Comparison of ENCODE assay signal across 31 cellular contexts in the genomic region with DNA sequence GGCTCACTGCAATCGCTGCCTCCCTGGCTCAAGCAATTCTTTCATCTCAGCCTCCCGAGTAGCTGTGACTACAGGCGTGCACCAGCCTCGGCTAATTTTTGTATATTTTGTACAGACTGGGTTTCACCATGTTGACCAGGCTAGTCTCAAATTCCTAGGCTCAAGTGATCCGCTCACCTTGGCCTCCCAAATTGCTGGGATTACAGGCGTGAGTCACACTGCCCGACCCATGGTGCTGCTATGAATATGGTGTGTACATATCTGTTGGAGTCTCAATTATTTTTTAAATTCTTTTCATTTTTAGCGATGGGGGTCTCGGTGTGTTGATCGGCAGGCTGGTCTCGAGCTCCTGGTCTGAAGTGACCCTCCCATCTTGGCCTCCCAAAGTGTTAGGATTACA.
"Had no signal": no experiment of that assay in that cellular context is flagged by ENCODE, and none has a peak within 500 bp of the region (broad histone marks: within the 10 kb centered on the region; RNA-seq: fewer than 3 reads in every experiment).

No MANE protein-coding gene starts in this region.

- H3K9ac ChIP-seq: neural progenitor cell, parathyroid adenoma had no signal

- ATAC-seq: naive thymus-derived CD4-positive, alpha-beta T cell; natural killer cell; psoas muscle; right cardiac atrium; sciatic nerve; stimulated activated memory B cell treated with anti-CD40 and anti-IgM and Interleukin-4, amounts not matched to agents 10 μg/mL and 1 μg/mL and 100 μg/mL, for 72 hours; stimulated activated naive CD8-positive, alpha-beta T cell treated with anti-CD3 and anti-CD28 coated beads, Interleukin-15, amount 100 ng/mL, for 72 hours; stimulated activated naive CD8-positive, alpha-beta T cell treated with anti-CD3 and anti-CD28 coated beads, Interleukin-15, Interleukin-2, amounts not matched to agents 100 U/mL and 50 U/mL, for 24 hours; upper lobe of right lung had no signal

- H2AFZ ChIP-seq: neural progenitor cell, parathyroid adenoma had no signal

- H3K27ac Mint-ChIP-seq: natural killer cell; neural progenitor cell; progenitor cell of endocrine pancreas; stimulated activated memory B cell treated with anti-CD40 and anti-IgM and Interleukin-4, amounts not matched to agents 10 μg/mL and 1 μg/mL and 100 μg/mL, for 72 hours; stimulated activated naive CD8-positive, alpha-beta T cell treated with anti-CD3 and anti-CD28 coated beads, Interleukin-15, amount 100 ng/mL, for 72 hours had no signal

- DNase-seq: naive thymus-derived CD4-positive, alpha-beta T cell; natural killer cell; occipital lobe; ovary; posterior cingulate gyrus; psoas muscle; right cardiac atrium; spleen; stimulated activated CD4-positive, alpha-beta T cell treated with anti-CD3 and anti-CD28 coated beads, Interleukin-12 subunit alpha, Interleukin-12 subunit beta, amount 100 ng/mL, for 4 hours; stimulated activated CD4-positive, alpha-beta T cell treated with anti-CD3 and anti-CD28 coated beads, Interleukin-1b, Interleukin-23, amount 100 ng/mL, for 48 hours; stimulated activated CD4-positive, alpha-beta T cell treated with anti-CD3 and anti-CD28 coated beads, Interleukin-4, amount 100 ng/mL, for 1 hour; stimulated activated CD4-positive, alpha-beta T cell treated with anti-CD3 and anti-CD28 coated beads, Interleukin-4, amount 100 ng/mL, for 4 hours; stimulated activated CD8-positive, alpha-beta memory T cell treated with anti-CD3 and anti-CD28 coated beads, Interleukin-4, amount 100 ng/mL, for 48 hours; stimulated activated naive CD4-positive, alpha-beta T cell; stimulated activated naive CD8-positive, alpha-beta T cell treated with anti-CD3 and anti-CD28 coated beads, Interleukin-15, amount 100 ng/mL, for 72 hours; stimulated activated naive CD8-positive, alpha-beta T cell treated with anti-CD3 and anti-CD28 coated beads, Interleukin-15, Interleukin-2, amounts not matched to agents 100 U/mL and 50 U/mL, for 24 hours; substantia nigra; testis; tibial artery; transverse colon; upper lobe of right lung; uterus had no signal

- H3K4me3 ChIP-seq: neural progenitor cell, ovary, psoas muscle, skin epidermis, smooth muscle cell, spleen, suprapubic skin, testis, tibial artery, transverse colon, upper lobe of right lung, uterus had no signal

- H3K4me1 Mint-ChIP-seq: stimulated activated memory B cell treated with anti-CD40 and anti-IgM and Interleukin-4, amounts not matched to agents 10 μg/mL and 1 μg/mL and 100 μg/mL, for 72 hours; stimulated activated naive CD8-positive, alpha-beta T cell treated with anti-CD3 and anti-CD28 coated beads, Interleukin-15, amount 100 ng/mL, for 72 hours had no signal

- H3K4me3 Mint-ChIP-seq: naive thymus-derived CD4-positive, alpha-beta T cell; natural killer cell; nephron; neural progenitor cell; stimulated activated memory B cell treated with anti-CD40 and anti-IgM and Interleukin-4, amounts not matched to agents 10 μg/mL and 1 μg/mL and 100 μg/mL, for 72 hours; stimulated activated naive CD8-positive, alpha-beta T cell treated with anti-CD3 and anti-CD28 coated beads, Interleukin-15, amount 100 ng/mL, for 72 hours had no signal

- H3K9me3 Mint-ChIP-seq: natural killer cell; neural progenitor cell; stimulated activated memory B cell treated with anti-CD40 and anti-IgM and Interleukin-4, amounts not matched to agents 10 μg/mL and 1 μg/mL and 100 μg/mL, for 72 hours; stimulated activated naive CD8-positive, alpha-beta T cell treated with anti-CD3 and anti-CD28 coated beads, Interleukin-15, amount 100 ng/mL, for 72 hours had no signal

- H3K36me3 Mint-ChIP-seq: naive thymus-derived CD4-positive, alpha-beta T cell; natural killer cell; neural progenitor cell; stimulated activated memory B cell treated with anti-CD40 and anti-IgM and Interleukin-4, amounts not matched to agents 10 μg/mL and 1 μg/mL and 100 μg/mL, for 72 hours had no signal

- H3K4me2 ChIP-seq: neural progenitor cell, smooth muscle cell had no signal

- H3K27me3 ChIP-seq: neural progenitor cell, ovary, spleen, suprapubic skin, testis, tibial artery, transverse colon, upper lobe of right lung had no signal

- H3K9me3 ChIP-seq: ovary, psoas muscle, spleen, suprapubic skin, testis, tibial artery, transverse colon, upper lobe of right lung, uterus had no signal

- H3K27ac ChIP-seq: neural progenitor cell, ovary, parathyroid adenoma, psoas muscle, skin epidermis, spleen, suprapubic skin, testis, tibial artery, transverse colon, upper lobe of right lung, uterus had no signal

- H3K36me3 ChIP-seq: neural progenitor cell, ovary, spleen, suprapubic skin, tibial artery, transverse colon, upper lobe of right lung, uterus had no signal

- H3K4me1 ChIP-seq: neural progenitor cell, parathyroid adenoma, psoas muscle, spleen, suprapubic skin, testis, tibial artery, transverse colon, upper lobe of right lung, uterus had no signal

- H3K79me2 ChIP-seq: parathyroid adenoma had no signal
